Comparison of ENCODE assay signal across 9 cellular contexts in the genomic region with DNA sequence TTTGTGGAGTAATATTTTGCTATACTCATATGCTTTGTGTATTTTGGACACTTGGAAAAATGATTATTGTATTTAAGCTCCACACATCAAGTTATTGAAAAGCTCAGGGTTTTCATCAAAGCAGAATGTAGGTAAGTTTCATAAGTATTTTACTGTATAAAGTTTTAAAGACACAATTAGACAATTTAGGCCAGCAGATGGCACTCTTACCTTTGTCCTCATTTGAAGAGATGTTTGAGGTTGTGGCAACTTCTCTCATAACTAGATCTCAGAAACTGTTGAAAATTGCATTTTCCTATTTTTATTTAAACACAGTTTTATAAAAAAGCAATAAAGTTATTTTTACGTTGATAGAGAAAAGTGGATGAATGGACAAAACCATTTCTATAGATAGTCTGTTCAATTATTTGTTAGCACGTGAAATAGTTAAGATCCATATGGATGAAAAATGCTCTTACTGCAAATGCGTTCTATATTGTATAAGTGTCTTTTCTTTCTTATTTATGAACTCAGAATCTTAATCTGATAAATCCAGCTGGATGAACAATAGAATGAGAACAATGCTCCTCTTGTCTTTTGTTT.
A peak's percentile ranks its signal among the peaks of the same experiment; 100 is the strongest.
DNase-seq lines count a peak whose midpoint lies in the region; ATAC-seq and TF ChIP-seq lines count a peak whose summit lies in the region.
"Had no signal": no experiment of that assay in that cellular context is flagged by ENCODE, and none has a peak within 500 bp of the region (broad histone marks: within the 10 kb centered on the region; RNA-seq: fewer than 3 reads in every experiment).

No MANE protein-coding gene starts in this region.

- H3K4me1 ChIP-seq in CD8-positive, alpha-beta memory T cell (ENCODE audit: insufficient read depth, low read length): no peaks in the 10 kb centered on the region
- peaks cover 3 to 22% of the 10 kb centered on the region in 2 donors for H3K4me1 ChIP-seq in ascending aorta

- H3K27ac ChIP-seq in CD8-positive, alpha-beta memory T cell (ENCODE audit: low read depth, low read length): no peak overlapping the region
- H3K27ac ChIP-seq in ascending aorta: peak overlapping the region in 1 of 2 donors; percentile 25

- intact Hi-C loops in ascending aorta (cut with DNase I): loop anchor here (5.0 kb wide), 1 partner anchor 232 kb away; no protein-coding TSS in a partner anchor

- no peak overlapping the region for H3K4me3 Mint-ChIP-seq in CD8-positive, alpha-beta memory T cell
- H3K4me3 Mint-ChIP-seq: T-helper 1 cell treated with Interleukin-12 subunit alpha and Interleukin-12 subunit beta and Interleukin-4 antibody, amounts not matched to agents 30 μg/mL and 1 μg/mL, for 36 hours had no signal

- no peaks in the 10 kb centered on the region for H3K27me3 ChIP-seq in CD8-positive, alpha-beta memory T cell (ENCODE audit: insufficient read depth, low read length, poor library complexity, severe bottlenecking)
- H3K27me3 ChIP-seq in ascending aorta: no peaks in the 10 kb centered on the region

- peaks cover 0 to 8% (median 2%) of the 10 kb centered on the region in 3 donors for H3K36me3 Mint-ChIP-seq in CD8-positive, alpha-beta memory T cell

- H3K27me3 Mint-ChIP-seq in CD8-positive, alpha-beta memory T cell: no peaks in the 10 kb centered on the region

- H3K9me3 ChIP-seq in CD8-positive, alpha-beta memory T cell (ENCODE audit: low read length): no peaks in the 10 kb centered on the region
- no peaks in the 10 kb centered on the region for H3K9me3 ChIP-seq in ascending aorta

- peaks cover 0 to 3% (median 2%) of the 10 kb centered on the region in 5 donors for H3K9me3 Mint-ChIP-seq in CD8-positive, alpha-beta memory T cell
- H3K9me3 Mint-ChIP-seq: T-helper 1 cell treated with Interleukin-12 subunit alpha and Interleukin-12 subunit beta and Interleukin-4 antibody, amounts not matched to agents 30 μg/mL and 1 μg/mL, for 36 hours had no signal

- no peak overlapping the region for H3K27ac Mint-ChIP-seq in CD8-positive, alpha-beta memory T cell
- H3K27ac Mint-ChIP-seq: T-helper 1 cell treated with Interleukin-12 subunit alpha and Interleukin-12 subunit beta and Interleukin-4 antibody, amounts not matched to agents 30 μg/mL and 1 μg/mL, for 36 hours had no signal

- H3K36me3 ChIP-seq in CD8-positive, alpha-beta memory T cell (ENCODE audit: insufficient read depth, low read length): no peaks in the 10 kb centered on the region
- H3K36me3 ChIP-seq in ascending aorta: no peaks in the 10 kb centered on the region

- peak in 3 of 5 donors; percentile 4 to 23 (median 17) for DNase-seq in CD8-positive, alpha-beta memory T cell
- peak; percentile 21 for DNase-seq in NCI-H2107 treated with DMSO at 0.1 percent for 48 hours (lab: John Stamatoyannopoulos, UW; ENCODE audit: unreplicated experiment)
- DNase-seq in ascending aorta (ENCODE audit: low spot score in 2 of 2): no peak
- DNase-seq in hepatic stellate cell (ENCODE audit: low spot score): peak; percentile 52
- DNase-seq in stimulated activated CD4-positive, alpha-beta T cell treated with anti-CD3 and anti-CD28 coated beads, Interleukin-4, amount 100 ng/mL, for 48 hours (ENCODE audit: low read depth in 2 of 2): peak; percentile 8 to 22
- no peak for DNase-seq in ecto neural progenitor cell (ENCODE audit: low spot score)

- H3K4me1 Mint-ChIP-seq in CD8-positive, alpha-beta memory T cell: no peaks in the 10 kb centered on the region

- peak; percentile 63 for ATAC-seq in GM19351 (IDR thresholded peaks at IDR 0.05; ENCODE audit: unreplicated experiment)
- no peak for ATAC-seq in GM21528 (IDR thresholded peaks at IDR 0.05; ENCODE audit: low FRiP score, unreplicated experiment)

- POLR2A ChIA-PET in CD8-positive, alpha-beta memory T cell (lab: Charles Lee): no interaction called here

- no peak overlapping the region for H3K4me3 ChIP-seq in CD8-positive, alpha-beta memory T cell (ENCODE audit: low read length)
- H3K4me3 ChIP-seq in ascending aorta: no peak overlapping the region

- peak; percentile 51 to 65 (median 57) for TF ChIP-seq CTCF in ascending aorta (IDR thresholded peaks at IDR 0.05)

- CTCF ChIA-PET in CD8-positive, alpha-beta memory T cell (lab: Charles Lee): interaction anchor here (0.8 to 1.6 kb wide), 3 partner anchors 9 to 24 kb away, joined by 3 read pairs; no protein-coding TSS in a partner anchor

Comparison
In these comparisons a context has a peak if more than half of its experiments do, and no peak if none do; other contexts are left out.
1. DNase-seq: peak in CD8-positive, alpha-beta memory T cell (3 of 5), NCI-H2107 treated with DMSO at 0.1 percent for 48 hours (single experiment), hepatic stellate cell (single experiment) and stimulated activated CD4-positive, alpha-beta T cell treated with anti-CD3 and anti-CD28 coated beads, Interleukin-4, amount 100 ng/mL, for 48 hours (2 of 2); none in ascending aorta (0 of 2) and ecto neural progenitor cell (single experiment).